Comparison of ENCODE assay signal across 2 cellular contexts in the genomic region with DNA sequence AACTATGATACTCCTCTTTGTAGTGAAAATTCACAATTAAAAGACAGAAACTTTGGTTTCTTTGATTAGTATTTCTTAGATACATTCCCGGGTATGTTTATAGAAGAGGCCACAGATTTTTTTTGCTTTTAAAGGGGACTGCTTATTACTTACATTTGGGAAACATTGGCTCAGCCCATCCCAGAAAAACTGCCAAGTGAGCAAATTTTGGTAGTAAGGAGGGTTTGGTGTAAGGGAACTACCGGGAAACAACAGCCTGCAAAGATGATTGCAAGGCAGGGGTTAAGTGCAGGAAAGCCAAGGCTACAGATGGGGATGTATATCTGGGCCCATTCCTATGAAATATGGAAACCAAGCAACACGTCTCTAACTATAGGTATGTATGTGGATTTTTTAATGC.
A peak's percentile ranks its signal among the peaks of the same experiment; 100 is the strongest.
TF ChIP-seq lines count a peak whose summit lies in the region.

No MANE protein-coding gene starts in this region.

TF ChIP-seq in A549, 52 proteins besides CTCF, POLR2A, EP300 and RAD21:
- TF ChIP-seq MAFK (IDR thresholded peaks at IDR 0.05; ENCODE audit: partially characterized antibody), result peak; percentile 84
- no peak for TF ChIP-seq SREBF2 (IDR thresholded peaks at IDR 0.05)
- TF ChIP-seq HDAC2 (IDR thresholded peaks at IDR 0.05), result no peak

TF ChIP-seq in IMR-90, 13 proteins besides CTCF, POLR2A, EP300 and RAD21:
- no peak for TF ChIP-seq MXI1 (IDR thresholded peaks at IDR 0.05; ENCODE audit: borderline replicate concordance, low read depth, low read length)
- TF ChIP-seq MAFK (IDR thresholded peaks at IDR 0.05; ENCODE audit: low read depth, low read length), result peak; percentile 78
